ENCODE assay signal across 9 cellular contexts in genomic region chr20:63895202-63895885, GRCh38. TPM values are rescaled to one million over a fixed set of nuclear protein-coding genes. Genes with fewer than 3 reads are reported as not detected.
DNase-seq lines count a peak whose midpoint lies in the region; ATAC-seq and TF ChIP-seq lines count a peak whose summit lies in the region.
"Had no signal": no experiment of that assay in that cellular context is flagged by ENCODE, and none has a peak within 500 bp of the region (broad histone marks: within the 10 kb centered on the region; RNA-seq: fewer than 3 reads in every experiment).

No MANE protein-coding gene starts in this region.

- DNase-seq in Peyer's patch (no peak), fibroblast of pulmonary artery (ENCODE audit: low read depth) (no peak), GM03348 (ENCODE audit: low spot score) (no peak), NCI-H2029 (lab: John Stamatoyannopoulos, UW) (no peak), mesenteric fat pad (ENCODE audit: low spot score) (no peak)

- H3K4me3 ChIP-seq in BLaER1 = peak overlapping the region; percentile 73
- peak overlapping the region; percentile 58 to 87 (median 64) for H3K4me3 ChIP-seq in Peyer's patch
- H3K4me3 ChIP-seq in fibroblast of pulmonary artery (replicated peaks; ENCODE audit: low read depth, low read length) = peak overlapping the region; percentile 77
- H3K4me3 ChIP-seq in skeletal muscle tissue (ENCODE audit: low read length in 3 of 3) = peak overlapping the region; percentile 62 to 67 (median 67)

- peaks cover 40% of the 10 kb centered on the region for H3K36me3 ChIP-seq in BLaER1
- H3K36me3 ChIP-seq in Peyer's patch = peaks cover 0 to 14% (median 0%) of the 10 kb centered on the region in 3 donors
- H3K36me3 ChIP-seq in skeletal muscle tissue (ENCODE audit: control insufficient read depth in 3 of 3, insufficient read depth in 3 of 3, low read length in 3 of 3) = peaks cover 14 to 19% (median 15%) of the 10 kb centered on the region in 3 donors

- ATAC-seq in GM21526 (IDR thresholded peaks at IDR 0.05; ENCODE audit: low FRiP score, unreplicated experiment) = peak; percentile 7

- H3K4me1 ChIP-seq in BLaER1 (peaks cover 58% of the 10 kb centered on the region), Peyer's patch (peaks cover 0 to 62% (median 12%) of the 10 kb centered on the region in 4 donors), skeletal muscle tissue (ENCODE audit: control insufficient read depth in 3 of 3, insufficient read depth in 3 of 3, low read length in 3 of 3) (peaks cover 23 to 30% (median 27%) of the 10 kb centered on the region in 3 donors)

- H4K20me1 ChIP-seq in BLaER1 = peaks cover 89% of the 10 kb centered on the region

- H3K9ac ChIP-seq in BLaER1 = peak overlapping the region; percentile 81
- peak overlapping the region; percentile 66 to 78 (median 69) for H3K9ac ChIP-seq in skeletal muscle tissue (ENCODE audit: low read depth in 1 of 3, low read length in 3 of 3)

- TF ChIP-seq CTCF in Peyer's patch (IDR thresholded peaks at IDR 0.05) = no peak
- TF ChIP-seq CTCF in fibroblast of pulmonary artery (IDR thresholded peaks at IDR 0.05; ENCODE audit: low read length, missing control alignments) = no peak

- H3K9me3 ChIP-seq in BLaER1 (no peaks in the 10 kb centered on the region), Peyer's patch (no peaks in the 10 kb centered on the region), skeletal muscle tissue (ENCODE audit: control insufficient read depth in 3 of 3, low read length in 3 of 3) (no peaks in the 10 kb centered on the region)

- TF ChIP-seq POLR2A in Peyer's patch (IDR thresholded peaks at IDR 0.05) = no peak

- peak overlapping the region; percentile 96 for H3K4me2 ChIP-seq in BLaER1

- H3K27me3 ChIP-seq in BLaER1 (no peaks in the 10 kb centered on the region), Peyer's patch (no peaks in the 10 kb centered on the region), skeletal muscle tissue (ENCODE audit: control insufficient read depth in 3 of 3, insufficient read depth in 3 of 3, low read length in 3 of 3) (no peaks in the 10 kb centered on the region)

- peak overlapping the region; percentile 69 for H3K27ac ChIP-seq in BLaER1
- peak overlapping the region; percentile 75 to 94 (median 84) for H3K27ac ChIP-seq in Peyer's patch
- peak overlapping the region; percentile 74 for H3K27ac ChIP-seq in skeletal muscle tissue (ENCODE audit: low read depth, low read length)

RNA-seq across cellular contexts. Expression of gene DNAJC5, which starts 0.4 kb away (rescaled TPM):
- total RNA-seq in Peyer's patch = 100 to 1,000 TPM in 3 of 4 donors, 10 to 100 TPM in 1; 41.3 to 137 (median 113) TPM
- 30.3 TPM for total RNA-seq in skeletal muscle tissue
- 50.5 TPM for total RNA-seq in mesenteric fat pad

RNA-seq across cellular contexts. Expression of gene TPD52L2, which starts 30.3 kb away (rescaled TPM):
- total RNA-seq in Peyer's patch (10 to 100 TPM; 59.4 to 78.7 (median 65.1) TPM), skeletal muscle tissue (29.2 TPM), mesenteric fat pad (114 TPM)

RNA-seq across cellular contexts. Expression of gene ABHD16B, which starts 34.0 kb away (rescaled TPM):
- not detected for total RNA-seq in Peyer's patch
- not detected for total RNA-seq in skeletal muscle tissue
- total RNA-seq in mesenteric fat pad = not detected
- total RNA-seq: HT1080 had no signal
